30 cellular contexts compared by ENCODE assay signal in the genomic region with DNA sequence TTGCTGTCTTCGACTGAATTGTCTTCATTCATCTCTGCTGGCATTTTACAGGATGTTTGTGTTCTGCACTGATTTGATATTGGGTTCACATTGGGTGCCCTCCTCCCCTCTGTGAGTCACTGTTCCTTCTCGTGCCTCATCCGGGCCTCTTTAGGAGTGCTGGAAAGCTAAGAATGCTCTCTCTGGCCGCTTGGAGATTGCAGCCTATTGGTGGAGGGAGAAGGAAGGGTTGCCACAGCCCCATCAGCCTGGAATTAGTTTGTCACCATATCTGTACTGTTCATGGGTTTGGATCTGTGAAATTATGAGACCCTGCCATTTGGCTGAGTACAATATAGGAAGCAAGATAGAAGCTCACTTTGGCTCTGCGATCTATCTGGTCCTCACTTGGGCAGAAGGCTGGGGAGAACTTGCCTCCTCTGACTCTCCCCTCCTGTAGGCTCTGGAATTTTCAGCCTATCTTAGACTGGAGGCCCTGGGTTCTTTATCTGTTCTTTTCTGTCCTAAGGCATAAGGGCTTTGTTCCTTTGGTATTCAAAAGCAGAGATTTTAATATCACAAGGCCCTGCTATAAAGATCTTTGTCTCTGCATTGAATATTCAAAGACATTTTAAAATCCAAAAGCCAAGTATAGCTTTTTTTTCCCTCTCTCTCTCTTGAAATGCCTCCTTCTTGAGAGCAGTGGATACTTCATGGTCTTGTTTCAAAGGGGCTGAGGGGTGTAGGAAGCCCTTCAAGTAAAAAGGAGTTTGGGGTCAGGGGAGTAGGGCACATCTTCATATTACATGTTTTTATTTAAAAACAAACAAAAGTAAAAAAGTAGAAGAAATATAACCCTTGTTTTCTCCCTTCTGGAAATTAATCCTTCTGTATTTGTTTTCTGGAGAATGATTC.
DNase-seq lines count a peak whose midpoint lies in the region; ATAC-seq and TF ChIP-seq lines count a peak whose summit lies in the region.
"Had no signal": no experiment of that assay in that cellular context is flagged by ENCODE, and none has a peak within 500 bp of the region (broad histone marks: within the 10 kb centered on the region; RNA-seq: fewer than 3 reads in every experiment).

No MANE protein-coding gene starts in this region.

- no peak overlapping the region for H2BK5ac ChIP-seq in H9 (ENCODE audit: insufficient read length, low read length)

- no peak overlapping the region for H3K9ac ChIP-seq in H9 (ENCODE audit: extremely low read depth, insufficient read length, low read length)
- H3K9ac ChIP-seq in smooth muscle cell (ENCODE audit: low read depth): no peak overlapping the region

- H3K9me3 Mint-ChIP-seq in H9: no peaks in the 10 kb centered on the region
- H3K9me3 Mint-ChIP-seq: activated B cell treated with CpG ODN at 0.5 μM for 24 hours; activated CD8-positive, alpha-beta T cell treated with anti-CD3 and anti-CD28 coated beads for 36 hours; brain; CD4-positive, alpha-beta T cell; effector memory CD8-positive, alpha-beta T cell; IgD-negative memory B cell; neural crest cell; T-helper 2 cell treated with Interferon-gamma antibody and Interleukin-4, amounts not matched to agents 5 μg/mL and 100 μg/mL, for 36 hours had no signal

- H3K4me1 ChIP-seq in H9 (ENCODE audit: insufficient read depth, low read length) (no peaks in the 10 kb centered on the region; the same call in 1 of the 2 replicates), smooth muscle cell (ENCODE audit: low read depth) (no peaks in the 10 kb centered on the region), lower lobe of right lung (no peaks in the 10 kb centered on the region)
- H3K4me1 ChIP-seq: esophagus squamous epithelium, gastroesophageal sphincter, left lung, Peyer's patch, prostate gland had no signal

- H2BK12ac ChIP-seq in H9 (ENCODE audit: insufficient read length, low read depth, low read length): no peak overlapping the region

- H3K4me3 Mint-ChIP-seq in H9: no peak overlapping the region
- H3K4me3 Mint-ChIP-seq: activated B cell treated with CpG ODN at 0.5 μM for 24 hours; activated CD8-positive, alpha-beta T cell treated with anti-CD3 and anti-CD28 coated beads for 36 hours; brain; CD4-positive, alpha-beta T cell; effector memory CD8-positive, alpha-beta T cell; IgD-negative memory B cell; neural crest cell; T-helper 2 cell treated with Interferon-gamma antibody and Interleukin-4, amounts not matched to agents 5 μg/mL and 100 μg/mL, for 36 hours had no signal

- no peaks in the 10 kb centered on the region for H3K23me2 ChIP-seq in H9 (ENCODE audit: insufficient read length, low read depth, low read length, poor library complexity, severe bottlenecking)

- no peak overlapping the region for H3K56ac ChIP-seq in H9 (ENCODE audit: insufficient read length, low read depth, low read length)

- H3K9me3 ChIP-seq in H9 (ENCODE audit: control insufficient read depth, low read depth, low read length) (no peaks in the 10 kb centered on the region), smooth muscle cell (replicated peaks; ENCODE audit: low read depth) (no peaks in the 10 kb centered on the region), lower lobe of right lung (no peaks in the 10 kb centered on the region)
- H3K9me3 ChIP-seq: esophagus squamous epithelium, gastroesophageal sphincter, left lung, mucosa of descending colon, Peyer's patch, prostate gland, thoracic aorta had no signal

- no peak overlapping the region for H3K4me2 ChIP-seq in H9 (ENCODE audit: insufficient read depth, insufficient read length, low read length)
- no peak overlapping the region for H3K4me2 ChIP-seq in smooth muscle cell

- H3K36me3 Mint-ChIP-seq in H9 (ENCODE audit: insufficient read depth in 1 of 3, low read depth in 3 of 3): no peaks in the 10 kb centered on the region
- H3K36me3 Mint-ChIP-seq: brain, IgD-negative memory B cell had no signal

- intact Hi-C loops in left ventricle myocardium superior (cut with micrococcal nuclease) (no loop called here), lower lobe of right lung (cut with DNase I) (no loop called here)

- ATAC-seq in left ventricle myocardium superior: peak; percentile 36
- ATAC-seq in lower lobe of right lung: no peak
- ATAC-seq: activated CD8-positive, alpha-beta T cell treated with anti-CD3 and anti-CD28 coated beads for 36 hours; effector memory CD8-positive, alpha-beta T cell; gastroesophageal sphincter; left lung; mucosa of descending colon had no signal

- no peak overlapping the region for H3K4ac ChIP-seq in H9 (ENCODE audit: low read depth, low read length)

- no peak overlapping the region for H4K91ac ChIP-seq in H9 (ENCODE audit: insufficient read length, low read depth, low read length)

- no peak overlapping the region for H2BK15ac ChIP-seq in H9 (ENCODE audit: low read depth, low read length)

- DNase-seq in H9: peak; percentile 41
- DNase-seq in SK-MEL-5 (ENCODE audit: low read depth, low spot score): peak; percentile 25
- no peak for DNase-seq in left ventricle myocardium superior
- DNase-seq in smooth muscle cell (lab: John Stamatoyannopoulos, UW; ENCODE audit: unreplicated experiment): no peak
- DNase-seq in activated T-cell treated with anti-CD3 and anti-CD28 coated beads, Interleukin-2, amount 50 U/mL, for 48 hours: no peak
- no peak for DNase-seq in lower lobe of right lung
- DNase-seq in activated CD4-positive, alpha-beta T cell treated with anti-CD3 and anti-CD28 coated beads for 4 hours: no peak
- DNase-seq: activated B cell treated with CpG ODN at 0.5 μM for 24 hours; activated CD8-positive, alpha-beta T cell treated with anti-CD3 and anti-CD28 coated beads for 36 hours; activated gamma-delta T cell treated with Interleukin-2 at 50 U/mL for 16 hours; CD4-positive, alpha-beta T cell; DMS 273 treated with DMSO at 0.1 percent for 48 hours; effector memory CD8-positive, alpha-beta T cell; esophagus squamous epithelium; left lung; MM.1S; mucosa of descending colon; NCI-H1417 treated with DMSO at 0.1 percent for 48 hours; NCI-H2107; NCI-H510A; Peyer's patch; stimulated activated naive CD4-positive, alpha-beta T cell treated with Interleukin-2 at 50 U/mL for 16 hours had no signal

- H3K27me3 ChIP-seq in H9 (ENCODE audit: insufficient read depth, low read length): no peaks in the 10 kb centered on the region
- no peaks in the 10 kb centered on the region for H3K27me3 ChIP-seq in smooth muscle cell (ENCODE audit: low read depth)
- no peaks in the 10 kb centered on the region for H3K27me3 ChIP-seq in lower lobe of right lung (ENCODE audit: low read depth)
- H3K27me3 ChIP-seq: esophagus squamous epithelium, gastroesophageal sphincter, left lung, Peyer's patch had no signal

- no peak overlapping the region for H3K18ac ChIP-seq in H9 (ENCODE audit: insufficient read length, low read depth, low read length)

- no CpG with 5 or more reads among the region's 5 CpGs for WGBS in H9 (ENCODE audit: extremely low coverage, insufficient read length, low lambda C conversion rate)
- 40% methylated on average over 5 of the region's 5 CpGs for WGBS in smooth muscle cell (ENCODE audit: low lambda C conversion rate)

- no peak overlapping the region for H3K4me3 ChIP-seq in smooth muscle cell
- no peak overlapping the region for H3K4me3 ChIP-seq in lower lobe of right lung
- H3K4me3 ChIP-seq: esophagus squamous epithelium, gastroesophageal sphincter, left lung, mucosa of descending colon, Peyer's patch, prostate gland, skin epidermis, thoracic aorta had no signal

- H3K23ac ChIP-seq in H9 (ENCODE audit: insufficient read length, low read depth, low read length): no peak overlapping the region

- no peak overlapping the region for H3T11ph ChIP-seq in H9 (ENCODE audit: low read length)

- no peak overlapping the region for H4K8ac ChIP-seq in H9 (replicated peaks; ENCODE audit: insufficient read length, low read depth, low read length)

- H3K79me1 ChIP-seq in H9 (ENCODE audit: insufficient read depth, low read depth, low read length, poor library complexity, severe bottlenecking): no peaks in the 10 kb centered on the region

- H3F3A ChIP-seq in smooth muscle cell (ENCODE audit: low read depth): no peaks in the 10 kb centered on the region

- H2AK5ac ChIP-seq in H9 (ENCODE audit: insufficient read length, low read length): no peak overlapping the region

- H3K27ac Mint-ChIP-seq in H9: peak overlapping the region in 2 of 3 experiments; percentile 33 to 44; a peak in 1 of 7 replicates
- H3K27ac Mint-ChIP-seq: activated B cell treated with CpG ODN at 0.5 μM for 24 hours; activated CD8-positive, alpha-beta T cell treated with anti-CD3 and anti-CD28 coated beads for 36 hours; brain; CD4-positive, alpha-beta T cell; effector memory CD8-positive, alpha-beta T cell; IgD-negative memory B cell; T-helper 2 cell treated with Interferon-gamma antibody and Interleukin-4, amounts not matched to agents 5 μg/mL and 100 μg/mL, for 36 hours had no signal

- H4K5ac ChIP-seq in H9 (ENCODE audit: insufficient read length, low read depth, low read length): no peak overlapping the region

- no peaks in the 10 kb centered on the region for H4K20me1 ChIP-seq in H9 (ENCODE audit: control insufficient read depth, insufficient read depth, insufficient read length)
- H4K20me1 ChIP-seq in smooth muscle cell (ENCODE audit: low read depth): no peaks in the 10 kb centered on the region

- in situ Hi-C loops in SK-MEL-5 (cut with HindIII; ENCODE audit: low pct_unique_long_range_greater_than_20kb, low sequenced_read_pairs): no loop called here

- H2AFZ ChIP-seq in H9 (ENCODE audit: low read length) (no peak overlapping the region), smooth muscle cell (ENCODE audit: low read depth) (peak overlapping the region; percentile 64)

- H2BK20ac ChIP-seq in H9 (ENCODE audit: low read depth, low read length, poor library complexity, severe bottlenecking): no peak overlapping the region

- no peak for TF ChIP-seq CTCF in H9 (conservative IDR thresholded peaks at IDR 0.05)
- TF ChIP-seq CTCF in smooth muscle cell (IDR thresholded peaks at IDR 0.05; ENCODE audit: borderline replicate concordance, insufficient read depth, poor library complexity, severe bottlenecking): no peak
- no peak for TF ChIP-seq CTCF in lower lobe of right lung (IDR thresholded peaks at IDR 0.05)

- H3K36me3 ChIP-seq in smooth muscle cell (ENCODE audit: low read depth): no peaks in the 10 kb centered on the region
- no peaks in the 10 kb centered on the region for H3K36me3 ChIP-seq in lower lobe of right lung
- H3K36me3 ChIP-seq: esophagus squamous epithelium, gastroesophageal sphincter, left lung, Peyer's patch, prostate gland, thoracic aorta had no signal

- peaks cover 21 to 22% of the 10 kb centered on the region in 2 experiments for H3K4me1 Mint-ChIP-seq in H9
- H3K4me1 Mint-ChIP-seq: activated B cell treated with CpG ODN at 0.5 μM for 24 hours, IgD-negative memory B cell, neural crest cell had no signal

- H3K79me2 ChIP-seq in H9 (ENCODE audit: insufficient read depth, low read length) (no peaks in the 10 kb centered on the region), smooth muscle cell (ENCODE audit: low read depth) (no peaks in the 10 kb centered on the region)

- no peak overlapping the region for H3K14ac ChIP-seq in H9 (ENCODE audit: insufficient read depth, low read length)

- no peaks in the 10 kb centered on the region for H3K27me3 Mint-ChIP-seq in H9 (ENCODE audit: low read depth)
- H3K27me3 Mint-ChIP-seq: activated B cell treated with CpG ODN at 0.5 μM for 24 hours; CD4-positive, alpha-beta T cell; effector memory CD8-positive, alpha-beta T cell; IgD-negative memory B cell had no signal

- H3K27ac ChIP-seq in H9 (ENCODE audit: insufficient read length, low read depth, low read length) (no peak overlapping the region), smooth muscle cell (ENCODE audit: low read depth) (no peak overlapping the region), lower lobe of right lung (no peak overlapping the region)
- H3K27ac ChIP-seq: esophagus squamous epithelium, gastroesophageal sphincter, left lung, Peyer's patch, prostate gland, skin epidermis, thoracic aorta had no signal

- H2BK120ac ChIP-seq in H9 (ENCODE audit: low read depth, low read length, poor library complexity, severe bottlenecking): no peak overlapping the region

Comparison
In these comparisons a context has a peak if more than half of its experiments do, and no peak if none do; other contexts are left out.
1. DNase-seq: peak in H9 (single experiment) and SK-MEL-5 (single experiment); none in left ventricle myocardium superior (single experiment), smooth muscle cell (single experiment), activated T-cell treated with anti-CD3 and anti-CD28 coated beads, Interleukin-2, amount 50 U/mL, for 48 hours (0 of 2), lower lobe of right lung (single experiment) and activated CD4-positive, alpha-beta T cell treated with anti-CD3 and anti-CD28 coated beads for 4 hours (0 of 2).